Comparison of ENCODE assay signal across 22 cellular contexts in genomic region chr17:17131876-17132275, GRCh38.
"Had no signal": no experiment of that assay in that cellular context is flagged by ENCODE, and none has a peak within 500 bp of the region (broad histone marks: within the 10 kb centered on the region; RNA-seq: fewer than 3 reads in every experiment).

No MANE protein-coding gene starts in this region.

- H3K27ac ChIP-seq: adrenal gland, colonic mucosa, heart left ventricle, skin epidermis, suprapubic skin, transverse colon, uterus, WERI-Rb-1 had no signal

- H3K9me3 ChIP-seq: adrenal gland, colonic mucosa, heart left ventricle, suprapubic skin, transverse colon, uterus had no signal

- FAIRE-seq: endometrium had no signal

- H3K27me3 ChIP-seq: adrenal gland, colonic mucosa, heart left ventricle, suprapubic skin, transverse colon, uterus had no signal

- ATAC-seq: activated naive CD4-positive, alpha-beta T cell treated with anti-CD3 and anti-CD28 coated beads, Interleukin-2, amount 50 U/mL, for 72 hours; activated T-cell treated with anti-CD3 and anti-CD28 coated beads, Interleukin-2, amount 50 U/mL, for 72 hours; heart left ventricle; naive thymus-derived CD4-positive, alpha-beta T cell; stimulated activated naive CD8-positive, alpha-beta T cell treated with anti-CD3 and anti-CD28 coated beads, Interleukin-15, amount 100 ng/mL, for 72 hours had no signal

- H3K4me1 ChIP-seq: adrenal gland, colonic mucosa, transverse colon, uterus had no signal

- H3K36me3 ChIP-seq: uterus had no signal

- DNase-seq: activated CD4-positive, alpha-beta T cell treated with anti-CD3 and anti-CD28 coated beads, Interleukin-2, amount 50 U/mL, for 4 hours; activated gamma-delta T cell treated with Interleukin-2 at 50 U/mL for 16 hours; activated T-cell treated with anti-CD3 and anti-CD28 coated beads, Interleukin-2, amount 50 U/mL, for 72 hours; adrenal gland; colonic mucosa; erythroblast; foreskin melanocyte; immature natural killer cell; kidney glomerular epithelial cell; mesendoderm; naive thymus-derived CD4-positive, alpha-beta T cell; retina; stimulated activated CD4-positive, alpha-beta T cell treated with anti-CD3 and anti-CD28 coated beads, Interleukin-2, amount 100 ng/mL, for 48 hours; stimulated activated naive CD8-positive, alpha-beta T cell treated with anti-CD3 and anti-CD28 coated beads, Interleukin-15, amount 100 ng/mL, for 72 hours; transverse colon; uterus; WERI-Rb-1 had no signal

- H3K4me3 ChIP-seq: adrenal gland, colonic mucosa, heart left ventricle, skin epidermis, suprapubic skin, transverse colon, uterus had no signal
